15 cellular contexts compared by ENCODE assay signal in the genomic region with DNA sequence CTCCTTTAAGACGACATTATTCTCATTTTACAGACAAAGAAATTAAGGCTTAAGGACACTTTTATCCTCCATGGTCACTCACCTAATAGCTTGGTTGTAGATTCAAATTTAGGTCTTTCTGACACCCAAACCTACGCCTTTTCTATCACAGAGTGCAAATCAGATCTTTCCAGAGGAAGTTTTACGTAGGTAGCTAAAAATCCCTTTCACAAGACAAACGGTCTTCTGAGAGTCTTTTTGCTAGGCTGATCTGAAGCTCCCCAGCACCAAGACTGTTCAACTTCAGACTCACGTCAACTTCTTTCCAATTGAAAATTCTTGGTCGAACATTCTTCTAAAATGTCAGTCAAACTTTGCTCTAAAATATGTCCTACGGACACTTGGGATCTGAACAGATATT. TPM values are rescaled to one million over a fixed set of nuclear protein-coding genes. Genes with fewer than 3 reads are reported as not detected.
DNase-seq lines count a peak whose midpoint lies in the region; ATAC-seq and TF ChIP-seq lines count a peak whose summit lies in the region.
"Had no signal": no experiment of that assay in that cellular context is flagged by ENCODE, and none has a peak within 500 bp of the region (broad histone marks: within the 10 kb centered on the region; RNA-seq: fewer than 3 reads in every experiment).

No MANE protein-coding gene starts in this region.

- H3K4me3 Mint-ChIP-seq in CD4-positive, alpha-beta memory T cell = peak overlapping the region in 2 of 8 donors; percentile 91 to 94
- H3K4me3 Mint-ChIP-seq in activated T-helper 2 cell treated with anti-CD3 and anti-CD28 coated beads, Interferon-gamma antibody, Interleukin-2, Interleukin-4, amounts not matched to agents 10 μg/mL and 5 μg/mL and 100 μg/mL, durations not matched to agents 14 hours and 24 hours and 36 hours (ENCODE audit: low read depth) = peak overlapping the region; percentile 80

- H3K27ac ChIP-seq in CD4-positive, alpha-beta memory T cell (ENCODE audit: low read depth, low read length) = peak overlapping the region; percentile 34
- no peak overlapping the region for H3K27ac ChIP-seq in ovary
- H3K27ac ChIP-seq: GM23248 had no signal

- DNase-seq in CD4-positive, alpha-beta memory T cell = no peak
- DNase-seq in activated T-helper 2 cell treated with anti-CD3 and anti-CD28 coated beads, Interferon-gamma antibody, Interleukin-2, Interleukin-4, amounts not matched to agents 10 μg/mL and 5 μg/mL and 100 μg/mL, durations not matched to agents 14 hours and 24 hours and 36 hours (ENCODE audit: low spot score) = no peak
- no peak for DNase-seq in NCI-H524 treated with DMSO at 0.1 percent for 48 hours (lab: John Stamatoyannopoulos, UW)
- DNase-seq in ovary = no peak
- no peak for DNase-seq in T-helper 9 cell
- DNase-seq in DMS 273 (lab: John Stamatoyannopoulos, UW; ENCODE audit: unreplicated experiment) = no peak
- DNase-seq: activated T-cell treated with anti-CD3 and anti-CD28 coated beads for 4 hours; effector CD4-positive, alpha-beta T cell; GM23248; NCI-H1092; stimulated activated CD4-positive, alpha-beta T cell treated with anti-CD3 and anti-CD28 coated beads, Interleukin-2, amount 100 ng/mL, for 24 hours; stimulated activated naive CD4-positive, alpha-beta T cell had no signal

- H3K27me3 ChIP-seq in CD4-positive, alpha-beta memory T cell (ENCODE audit: insufficient read depth, low read length) = no peaks in the 10 kb centered on the region
- H3K27me3 ChIP-seq in ovary = no peaks in the 10 kb centered on the region

- peaks cover 0 to 16% (median 0%) of the 10 kb centered on the region in 4 donors for H3K4me1 Mint-ChIP-seq in CD4-positive, alpha-beta memory T cell
- peaks cover 20% of the 10 kb centered on the region for H3K4me1 Mint-ChIP-seq in activated T-helper 2 cell treated with anti-CD3 and anti-CD28 coated beads, Interferon-gamma antibody, Interleukin-2, Interleukin-4, amounts not matched to agents 10 μg/mL and 5 μg/mL and 100 μg/mL, durations not matched to agents 14 hours and 24 hours and 36 hours (ENCODE audit: low read depth)

- POLR2A ChIA-PET in CD4-positive, alpha-beta memory T cell (lab: Charles Lee; ENCODE audit: partially characterized antibody) = interaction anchor here (1.2 to 2.2 kb wide), 3 partner anchors 46 to 109 kb away, joined by 3 to 12 read pairs (median 8); a partner anchor contains a TSS

- H3K9me3 Mint-ChIP-seq in CD4-positive, alpha-beta memory T cell = no peaks in the 10 kb centered on the region
- H3K9me3 Mint-ChIP-seq in activated T-helper 2 cell treated with anti-CD3 and anti-CD28 coated beads, Interferon-gamma antibody, Interleukin-2, Interleukin-4, amounts not matched to agents 10 μg/mL and 5 μg/mL and 100 μg/mL, durations not matched to agents 14 hours and 24 hours and 36 hours = peaks cover 8% of the 10 kb centered on the region

- intact Hi-C loops in CD4-positive, alpha-beta memory T cell (cut with micrococcal nuclease) = no loop called here
- intact Hi-C loops in activated T-helper 2 cell treated with anti-CD3 and anti-CD28 coated beads, Interferon-gamma antibody, Interleukin-2, Interleukin-4, amounts not matched to agents 10 μg/mL and 5 μg/mL and 100 μg/mL, durations not matched to agents 14 hours and 24 hours and 36 hours (cut with micrococcal nuclease) = loop anchor here (5.0 kb wide), 2 partner anchors 45 to 85 kb away; a partner anchor contains a TSS
- intact Hi-C loops in ovary (cut with DNase I) = no loop called here

- CTCF ChIA-PET in CD4-positive, alpha-beta memory T cell (lab: Charles Lee; ENCODE audit: partially characterized antibody) = interaction anchor here (2.1 kb wide), 1 partner anchor 12 kb away, joined by 5 read pairs; no protein-coding TSS in a partner anchor

- TF ChIP-seq EP300 in ovary (IDR thresholded peaks at IDR 0.05) = no peak

- ATAC-seq in GM18861 (IDR thresholded peaks at IDR 0.05; ENCODE audit: unreplicated experiment) = peak; percentile 25
- peak; percentile 22 for ATAC-seq in HG03095 (IDR thresholded peaks at IDR 0.05; ENCODE audit: unreplicated experiment)
- ATAC-seq: Right ventricle myocardium inferior had no signal

- peaks cover 38 to 39% of the 10 kb centered on the region in 2 donors for H3K36me3 Mint-ChIP-seq in CD4-positive, alpha-beta memory T cell
- peaks cover 36% of the 10 kb centered on the region for H3K36me3 Mint-ChIP-seq in activated T-helper 2 cell treated with anti-CD3 and anti-CD28 coated beads, Interferon-gamma antibody, Interleukin-2, Interleukin-4, amounts not matched to agents 10 μg/mL and 5 μg/mL and 100 μg/mL, durations not matched to agents 14 hours and 24 hours and 36 hours (ENCODE audit: low read depth)

- no peaks in the 10 kb centered on the region for H3K27me3 Mint-ChIP-seq in CD4-positive, alpha-beta memory T cell
- no peaks in the 10 kb centered on the region for H3K27me3 Mint-ChIP-seq in activated T-helper 2 cell treated with anti-CD3 and anti-CD28 coated beads, Interferon-gamma antibody, Interleukin-2, Interleukin-4, amounts not matched to agents 10 μg/mL and 5 μg/mL and 100 μg/mL, durations not matched to agents 14 hours and 24 hours and 36 hours (ENCODE audit: low read depth)

- WGBS in ovary, 3 donors = 59 to 75% (median 68%) methylated on average over 7 of the region's 7 CpGs

- no peaks in the 10 kb centered on the region for H3K4me1 ChIP-seq in CD4-positive, alpha-beta memory T cell (ENCODE audit: insufficient read depth, low read length)
- peaks cover 1% of the 10 kb centered on the region for H3K4me1 ChIP-seq in ovary (ENCODE audit: insufficient read depth)

- H3K36me3 ChIP-seq in CD4-positive, alpha-beta memory T cell (ENCODE audit: insufficient read depth, low read length) = peaks cover 8% of the 10 kb centered on the region
- no peaks in the 10 kb centered on the region for H3K36me3 ChIP-seq in ovary

- no peak for TF ChIP-seq CTCF in ovary (IDR thresholded peaks at IDR 0.05)

- H3K4me3 ChIP-seq in CD4-positive, alpha-beta memory T cell (ENCODE audit: low read length in 2 of 2) = no peak overlapping the region
- no peak overlapping the region for H3K4me3 ChIP-seq in ovary
- H3K4me3 ChIP-seq: GM23248 had no signal

- peak overlapping the region in 4 of 7 donors; percentile 1 to 98 (median 42) for H3K27ac Mint-ChIP-seq in CD4-positive, alpha-beta memory T cell
- peak overlapping the region; percentile 96 for H3K27ac Mint-ChIP-seq in activated T-helper 2 cell treated with anti-CD3 and anti-CD28 coated beads, Interferon-gamma antibody, Interleukin-2, Interleukin-4, amounts not matched to agents 10 μg/mL and 5 μg/mL and 100 μg/mL, durations not matched to agents 14 hours and 24 hours and 36 hours

- TF ChIP-seq POLR2A in ovary (IDR thresholded peaks at IDR 0.05) = no peak

- no peaks in the 10 kb centered on the region for H3K9me3 ChIP-seq in CD4-positive, alpha-beta memory T cell (ENCODE audit: control insufficient read depth in 1 of 2, low read length in 2 of 2)
- H3K9me3 ChIP-seq in ovary = no peaks in the 10 kb centered on the region

RNA-seq across cellular contexts. Expression of a gene that starts 46.5 kb away (rescaled TPM):
- 10 to 100 TPM; 23.0 to 24.9 TPM for total RNA-seq in CD4-positive, alpha-beta memory T cell
- polyA plus RNA-seq in CD4-positive, alpha-beta memory T cell = 10 to 100 TPM; 27.2 to 36.3 TPM
- total RNA-seq in activated T-helper 2 cell treated with anti-CD3 and anti-CD28 coated beads, Interferon-gamma antibody, Interleukin-2, Interleukin-4, amounts not matched to agents 10 μg/mL and 5 μg/mL and 100 μg/mL, durations not matched to agents 14 hours and 24 hours and 36 hours = 21.2 and 25.4 TPM in 2 replicates
- total RNA-seq in ovary = 10 to 100 TPM in 6 of 7 donors, 1 to 10 TPM in 1; 9.7 to 21.5 (median 15.4) TPM
- 10 to 100 TPM in 1 of 2 donors, 1 to 10 TPM in 1; 8.8 to 20.3 TPM for polyA plus RNA-seq in ovary
